7 cellular contexts compared by ENCODE assay signal in the genomic region with DNA sequence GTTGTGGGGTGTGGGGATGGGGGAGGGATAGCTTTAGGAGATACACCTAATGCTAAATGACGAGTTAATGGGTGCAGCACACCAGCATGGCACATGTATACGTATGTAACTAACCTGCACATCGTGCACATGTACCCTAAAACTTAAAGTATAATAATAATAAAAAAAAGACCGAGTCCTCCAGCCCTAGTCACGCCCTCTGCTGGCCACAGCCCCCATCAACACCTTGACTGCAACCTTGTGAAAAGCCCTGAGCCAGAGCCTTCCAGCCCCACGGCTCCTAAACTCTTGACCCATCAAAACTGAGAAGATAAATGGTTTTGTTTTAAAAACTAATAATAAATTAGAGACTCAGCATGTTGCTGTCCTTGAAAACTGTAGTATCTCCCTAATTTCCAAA.
DNase-seq lines count a peak whose midpoint lies in the region; TF ChIP-seq lines count a peak whose summit lies in the region.
"Not testable (repeated sequence)": the region's sequence is repeated elsewhere in the genome, so short reads cannot be mapped to it uniquely, and the experiment has no call there.

No MANE protein-coding gene starts in this region.

- 56% methylated on average over 2 of the region's 6 CpGs; no CpG with 5 or more reads in 1 of the 2 experiments for WGBS in endodermal cell (ENCODE audit: insufficient coverage in 1 of 2, insufficient read length in 1 of 2), 2 experiments

- not testable (repeated sequence) for H3K9me3 ChIP-seq in SK-N-MC (ENCODE audit: low read depth, low read length); endodermal cell (ENCODE audit: control insufficient read depth, low read length)

- H3K36me3 Mint-ChIP-seq in endodermal cell (ENCODE audit: low read depth) = not testable (repeated sequence)

- H3K9me3 Mint-ChIP-seq in endodermal cell = not testable (repeated sequence)

- H3K4me3 Mint-ChIP-seq in endodermal cell = not testable (repeated sequence)

- in situ Hi-C loops in KBM-7 (cut with MboI; ENCODE audit: low pct_unique_long_range_greater_than_20kb, low sequenced_read_pairs) = loop anchor here (25.0 kb wide), 2 partner anchors 950 to 1150 kb away; no protein-coding TSS in a partner anchor

- DNase-seq in Daoy (ENCODE audit: low read depth) = peak; percentile 33
- peak; percentile 7 for DNase-seq in KBM-7
- DNase-seq in SK-N-MC (ENCODE audit: low read depth, low spot score); retinal pigment epithelial cell (ENCODE audit: low read depth): not testable (repeated sequence)
- DNase-seq in activated naive CD4-positive, alpha-beta T cell treated with Interleukin-2 at 50 U/mL for 16 hours = peak; percentile 7
- peak; percentile 83 for DNase-seq in endodermal cell
- DNase-seq in iris pigment epithelial cell (ENCODE audit: low read depth) = peak; percentile 36

- peaks cover 13% of the 10 kb centered on the region for H3K27me3 ChIP-seq in endodermal cell (ENCODE audit: control insufficient read depth, insufficient read depth, low read length, poor library complexity, severe bottlenecking)

- peaks cover 14% of the 10 kb centered on the region for H3K4me1 Mint-ChIP-seq in endodermal cell

- H3K27ac ChIP-seq in SK-N-MC = peak overlapping the region; percentile 74; the same call in 1 of the 2 replicates
- H3K27ac ChIP-seq in endodermal cell (ENCODE audit: low read depth, low read length) = not testable (repeated sequence)

- H3K4me1 ChIP-seq in endodermal cell (ENCODE audit: control insufficient read depth, insufficient read depth, low read length) = not testable (repeated sequence)

- not testable (repeated sequence) for H3K9ac ChIP-seq in SK-N-MC (ENCODE audit: insufficient read length); endodermal cell (ENCODE audit: extremely low read depth, low read length, poor library complexity, severe bottlenecking)

- H3K27me3 Mint-ChIP-seq in endodermal cell (ENCODE audit: insufficient read depth) = peaks cover 25% of the 10 kb centered on the region

- not testable (repeated sequence) for H3K27ac Mint-ChIP-seq in endodermal cell

- H3K36me3 ChIP-seq in SK-N-MC (ENCODE audit: insufficient read depth, low read length); endodermal cell (ENCODE audit: control insufficient read depth, insufficient read depth, low read length): not testable (repeated sequence)

- TF ChIP-seq CTCF in endodermal cell (conservative IDR thresholded peaks at IDR 0.05) (peak; percentile 74), retinal pigment epithelial cell (conservative IDR thresholded peaks at IDR 0.05; ENCODE audit: low read depth, low read length) (peak; percentile 58)

- H3K4me3 ChIP-seq in SK-N-MC; endodermal cell (ENCODE audit: low read length); retinal pigment epithelial cell (ENCODE audit: low read length): not testable (repeated sequence)
